Comparison of ENCODE assay signal across 10 cellular contexts in genomic region chr9:132141948-132142594, GRCh38. TPM values are rescaled to one million over a fixed set of nuclear protein-coding genes. Genes with fewer than 3 reads are reported as not detected.
DNase-seq lines count a peak whose midpoint lies in the region; ATAC-seq and TF ChIP-seq lines count a peak whose summit lies in the region.
"Had no signal": no experiment of that assay in that cellular context is flagged by ENCODE, and none has a peak within 500 bp of the region (broad histone marks: within the 10 kb centered on the region; RNA-seq: fewer than 3 reads in every experiment).

No MANE protein-coding gene starts in this region.

- 57% methylated on average over 12 of the region's 12 CpGs for WGBS in hepatocyte (ENCODE audit: low lambda C conversion rate, missing lambda C conversion rate)

- H3K4me1 Mint-ChIP-seq in activated naive CD4-positive, alpha-beta T cell treated with anti-CD3 and anti-CD28 coated beads for 36 hours (ENCODE audit: low read depth) = peaks cover 12% of the 10 kb centered on the region

- H2AFZ ChIP-seq in hepatocyte = peak overlapping the region; percentile 29

- H4K20me1 ChIP-seq in hepatocyte (ENCODE audit: insufficient read depth, poor library complexity, severe bottlenecking) = no peaks in the 10 kb centered on the region

- H3K36me3 ChIP-seq in hepatocyte (replicated peaks; ENCODE audit: insufficient read depth, low read depth) (no peaks in the 10 kb centered on the region), stomach smooth muscle (ENCODE audit: control insufficient read depth in 2 of 2, insufficient read depth in 2 of 2, low read length in 2 of 2) (no peaks in the 10 kb centered on the region)

- H3K9me3 Mint-ChIP-seq in activated naive CD4-positive, alpha-beta T cell treated with anti-CD3 and anti-CD28 coated beads for 36 hours = no peaks in the 10 kb centered on the region
- H3K9me3 Mint-ChIP-seq: CD4-positive, alpha-beta T cell; dendritic cell treated with granulocyte-macrophage colony-stimulating factor and Interleukin-4, amounts not matched to agents 40 ng/mL and 50 ng/mL, for 4 days had no signal

- ATAC-seq in GM21423 (IDR thresholded peaks at IDR 0.05; ENCODE audit: unreplicated experiment) = no peak

- TF ChIP-seq CTCF in hepatocyte (IDR thresholded peaks at IDR 0.05; ENCODE audit: poor library complexity) = no peak

- peaks cover 59% of the 10 kb centered on the region for H3K27me3 Mint-ChIP-seq in activated naive CD4-positive, alpha-beta T cell treated with anti-CD3 and anti-CD28 coated beads for 36 hours (ENCODE audit: low read depth)

- CTCF ChIA-PET in activated naive CD4-positive, alpha-beta T cell treated with anti-CD3 and anti-CD28 coated beads for 36 hours (lab: Charles Lee) = interaction anchor here (1.1 kb wide), 1 partner anchor 11 kb away, joined by 6 read pairs; no protein-coding TSS in a partner anchor

- H3K9me3 ChIP-seq in hepatocyte (ENCODE audit: low read depth) (no peaks in the 10 kb centered on the region), stomach smooth muscle (ENCODE audit: control insufficient read depth in 2 of 2, low read length in 2 of 2) (peaks cover 0 to 5% of the 10 kb centered on the region in 2 donors)

- no peak overlapping the region for H3K27ac Mint-ChIP-seq in activated naive CD4-positive, alpha-beta T cell treated with anti-CD3 and anti-CD28 coated beads for 36 hours
- H3K27ac Mint-ChIP-seq: CD4-positive, alpha-beta T cell; dendritic cell treated with granulocyte-macrophage colony-stimulating factor and Interleukin-4, amounts not matched to agents 40 ng/mL and 50 ng/mL, for 4 days had no signal

- no peak overlapping the region for H3K9ac ChIP-seq in stomach smooth muscle (ENCODE audit: low read length in 2 of 2)

- H3K4me1 ChIP-seq in hepatocyte (ENCODE audit: insufficient read depth) (no peaks in the 10 kb centered on the region), stomach smooth muscle (ENCODE audit: control insufficient read depth, insufficient read depth, low read length) (peaks cover 4% of the 10 kb centered on the region)

- H3K27me3 ChIP-seq in hepatocyte (peaks cover 54% of the 10 kb centered on the region), stomach smooth muscle (ENCODE audit: control insufficient read depth in 1 of 2, insufficient read depth in 2 of 2, low read length in 2 of 2) (peaks cover 44 to 53% of the 10 kb centered on the region in 2 donors)

- no peak for DNase-seq in activated naive CD4-positive, alpha-beta T cell treated with anti-CD3 and anti-CD28 coated beads for 36 hours
- no peak for DNase-seq in activated naive CD4-positive, alpha-beta T cell (lab: John Stamatoyannopoulos, UW)
- peak; percentile 35 for DNase-seq in SHP77 treated with DMSO at 0.1 percent for 48 hours (lab: John Stamatoyannopoulos, UW)
- no peak for DNase-seq in hepatocyte (ENCODE audit: low spot score)
- no peak for DNase-seq in MV-4-11 (lab: John Stamatoyannopoulos, UW)
- DNase-seq in stimulated activated CD4-positive, alpha-beta T cell treated with anti-CD3 and anti-CD28 coated beads, Interleukin-12 subunit alpha, Interleukin-12 subunit beta, amount 100 ng/mL, for 4 hours = no peak
- DNase-seq: CD4-positive, alpha-beta T cell had no signal

- H3K36me3 Mint-ChIP-seq in activated naive CD4-positive, alpha-beta T cell treated with anti-CD3 and anti-CD28 coated beads for 36 hours (ENCODE audit: low read depth) = no peaks in the 10 kb centered on the region

- H3K4me3 ChIP-seq in hepatocyte (no peak overlapping the region), stomach smooth muscle (ENCODE audit: low read length in 2 of 2) (peak overlapping the region; percentile 26 to 55)

- peak overlapping the region; percentile 56 for H3K4me3 Mint-ChIP-seq in activated naive CD4-positive, alpha-beta T cell treated with anti-CD3 and anti-CD28 coated beads for 36 hours

- H3K27ac ChIP-seq in hepatocyte = no peak overlapping the region
- no peak overlapping the region for H3K27ac ChIP-seq in stomach smooth muscle (ENCODE audit: low read length)

- H3K79me2 ChIP-seq in hepatocyte = no peaks in the 10 kb centered on the region

- no peaks in the 10 kb centered on the region for H3K9me2 ChIP-seq in hepatocyte (replicated peaks; ENCODE audit: insufficient read depth)

- intact Hi-C loops in activated naive CD4-positive, alpha-beta T cell treated with anti-CD3 and anti-CD28 coated beads for 36 hours (cut with micrococcal nuclease) = no loop called here

- peak overlapping the region; percentile 76 for H3K4me2 ChIP-seq in hepatocyte

RNA-seq across cellular contexts. Expression of gene NTNG2, which starts 19.8 kb away (rescaled TPM):
- under 1 TPM; 0.52 to 0.76 TPM for total RNA-seq in activated naive CD4-positive, alpha-beta T cell treated with anti-CD3 and anti-CD28 coated beads for 36 hours
- total RNA-seq in hepatocyte = 0.20 and 1.8 TPM in 2 replicates
- polyA plus RNA-seq in hepatocyte = 0.17 and 0.48 TPM in 2 replicates
